Comparison of ENCODE assay signal across 15 cellular contexts in genomic region chr18:6609882-6610281, GRCh38.
DNase-seq lines count a peak whose midpoint lies in the region; ATAC-seq, FAIRE-seq and TF ChIP-seq lines count a peak whose summit lies in the region.
"Had no signal": no experiment of that assay in that cellular context is flagged by ENCODE, and none has a peak within 500 bp of the region (broad histone marks: within the 10 kb centered on the region; RNA-seq: fewer than 3 reads in every experiment).

No MANE protein-coding gene starts in this region.

- H3K4me3 ChIP-seq in A549 = no peak overlapping the region
- H3K4me3 ChIP-seq in SK-N-MC = peak overlapping the region; percentile 57
- no peak overlapping the region for H3K4me3 ChIP-seq in upper lobe of right lung
- H3K4me3 ChIP-seq in hepatocyte = no peak overlapping the region

- peaks cover 3% of the 10 kb centered on the region for H3K27me3 Mint-ChIP-seq in nephron (ENCODE audit: low read depth)
- H3K27me3 Mint-ChIP-seq: B cell; CD4-positive, alpha-beta T cell; IgD-negative memory B cell had no signal

- no peak overlapping the region for H3K27ac ChIP-seq in A549
- H3K27ac ChIP-seq in SK-N-MC = peak overlapping the region; percentile 95
- peak overlapping the region; percentile 24 for H3K27ac ChIP-seq in upper lobe of right lung
- no peak overlapping the region for H3K27ac ChIP-seq in hepatocyte

- peaks cover 13% of the 10 kb centered on the region for H3K9me3 Mint-ChIP-seq in nephron
- H3K9me3 Mint-ChIP-seq: CD4-positive, alpha-beta T cell had no signal

- intact Hi-C loops in upper lobe of right lung (cut with DNase I) = no loop called here

- H3K27me3 ChIP-seq in upper lobe of right lung = no peaks in the 10 kb centered on the region
- no peaks in the 10 kb centered on the region for H3K27me3 ChIP-seq in hepatocyte

- H2AFZ ChIP-seq in hepatocyte = no peak overlapping the region

- H3K36me3 Mint-ChIP-seq in nephron (ENCODE audit: low read depth) = no peaks in the 10 kb centered on the region
- H3K36me3 Mint-ChIP-seq: IgD-negative memory B cell had no signal

- TF ChIP-seq EP300 in A549 (IDR thresholded peaks at IDR 0.05) = no peak

- no peaks in the 10 kb centered on the region for H3K4me1 ChIP-seq in A549
- peaks cover 4% of the 10 kb centered on the region for H3K4me1 ChIP-seq in upper lobe of right lung
- peaks cover 4% of the 10 kb centered on the region for H3K4me1 ChIP-seq in hepatocyte (ENCODE audit: insufficient read depth)

- POLR2A ChIA-PET in A549 (lab: Yijun Ruan, JAX) = no interaction called here

- H3K36me3 ChIP-seq in SK-N-MC (ENCODE audit: insufficient read depth, low read length) = no peaks in the 10 kb centered on the region
- H3K36me3 ChIP-seq in upper lobe of right lung = no peaks in the 10 kb centered on the region
- H3K36me3 ChIP-seq in hepatocyte (replicated peaks; ENCODE audit: insufficient read depth, low read depth) = no peaks in the 10 kb centered on the region

- peaks cover 47% of the 10 kb centered on the region for H3K4me1 Mint-ChIP-seq in nephron
- H3K4me1 Mint-ChIP-seq: B cell had no signal

- H3K4me2 ChIP-seq in A549 (no peak overlapping the region), hepatocyte (no peak overlapping the region)

- no peak for ATAC-seq in A549
- no peak for ATAC-seq in upper lobe of right lung
- ATAC-seq in HG03280 (IDR thresholded peaks at IDR 0.05; ENCODE audit: unreplicated experiment) = no peak
- ATAC-seq: HCT116 had no signal

- DNase-seq in A549 (ENCODE audit: low read depth in 1 of 2, low spot score in 1 of 2) = no peak
- no peak for DNase-seq in SK-N-MC (ENCODE audit: low read depth, low spot score)
- no peak for DNase-seq in upper lobe of right lung
- no peak for DNase-seq in NCI-H446 treated with DMSO at 0.1 percent for 48 hours (lab: John Stamatoyannopoulos, UW)
- no peak for DNase-seq in hepatocyte (ENCODE audit: low spot score)
- DNase-seq: C1 segment of cervical spinal cord; Calu3; CD4-positive, alpha-beta T cell; DMS 273 treated with DMSO at 0.1 percent for 48 hours had no signal

- H3K27ac Mint-ChIP-seq in nephron = peak overlapping the region; percentile 78 to 88 (median 85)
- H3K27ac Mint-ChIP-seq: B cell; CD4-positive, alpha-beta T cell; IgD-negative memory B cell had no signal

- 43% methylated on average over 5 of the region's 5 CpGs for WGBS in A549 (ENCODE audit: missing lambda C conversion rate)
- 89% methylated on average over 5 of the region's 5 CpGs for WGBS in hepatocyte (ENCODE audit: low lambda C conversion rate, missing lambda C conversion rate)

- H3K9me2 ChIP-seq in hepatocyte (replicated peaks; ENCODE audit: insufficient read depth) = no peaks in the 10 kb centered on the region

- CTCF ChIA-PET in A549 (lab: Yijun Ruan, JAX) = no interaction called here

- H4K20me1 ChIP-seq in hepatocyte (ENCODE audit: insufficient read depth, poor library complexity, severe bottlenecking) = no peaks in the 10 kb centered on the region

- FAIRE-seq in A549 (lab: Jason Lieb, UNC) = no peak
- FAIRE-seq: H54 had no signal

- H3K79me2 ChIP-seq in hepatocyte = no peaks in the 10 kb centered on the region

- no peak for TF ChIP-seq POLR2A in A549 (IDR thresholded peaks at IDR 0.05; ENCODE audit: low read length)

- TF ChIP-seq CTCF in A549 (IDR thresholded peaks at IDR 0.05) = no peak
- no peak for TF ChIP-seq CTCF in nephron (IDR thresholded peaks at IDR 0.05; ENCODE audit: unreplicated experiment in 3 of 3)
- TF ChIP-seq CTCF in upper lobe of right lung (IDR thresholded peaks at IDR 0.05) = no peak
- no peak for TF ChIP-seq CTCF in hepatocyte (IDR thresholded peaks at IDR 0.05; ENCODE audit: poor library complexity)

- H3K9me3 ChIP-seq in A549 = no peaks in the 10 kb centered on the region
- no peaks in the 10 kb centered on the region for H3K9me3 ChIP-seq in SK-N-MC (ENCODE audit: low read depth, low read length)
- H3K9me3 ChIP-seq in upper lobe of right lung = no peaks in the 10 kb centered on the region
- no peaks in the 10 kb centered on the region for H3K9me3 ChIP-seq in hepatocyte (ENCODE audit: low read depth)

- peak overlapping the region; percentile 41 for H3K9ac ChIP-seq in SK-N-MC (ENCODE audit: insufficient read length)

- no peak overlapping the region for H3K4me3 Mint-ChIP-seq in nephron
- H3K4me3 Mint-ChIP-seq: B cell; CD4-positive, alpha-beta T cell; IgD-negative memory B cell had no signal

- TF ChIP-seq RAD21 in A549 (conservative IDR thresholded peaks at IDR 0.05 in 1 of 2, IDR thresholded peaks at IDR 0.05 in 1 of 2) = no peak

TF ChIP-seq in A549, 52 proteins besides CTCF, POLR2A, EP300 and RAD21:
- TF ChIP-seq ZFP36 (IDR thresholded peaks at IDR 0.05; ENCODE audit: borderline replicate concordance, partially characterized antibody) = no peak
- TF ChIP-seq SMC3 (IDR thresholded peaks at IDR 0.05) = no peak
- TF ChIP-seq TP53 (CRISPR knock-in tag; IDR thresholded peaks at IDR 0.05) = no peak
- peak; percentile 77 for TF ChIP-seq MAFK (IDR thresholded peaks at IDR 0.05; ENCODE audit: partially characterized antibody)
TF ChIP-seq in A549: peak in this region for 1.

Comparison
In these comparisons a context has a peak if more than half of its experiments do, and no peak if none do; other contexts are left out.
1. H3K27ac ChIP-seq: peak in SK-N-MC (single experiment) and upper lobe of right lung (single experiment); none in A549 (0 of 2) and hepatocyte (single experiment).